In the genomic region with DNA sequence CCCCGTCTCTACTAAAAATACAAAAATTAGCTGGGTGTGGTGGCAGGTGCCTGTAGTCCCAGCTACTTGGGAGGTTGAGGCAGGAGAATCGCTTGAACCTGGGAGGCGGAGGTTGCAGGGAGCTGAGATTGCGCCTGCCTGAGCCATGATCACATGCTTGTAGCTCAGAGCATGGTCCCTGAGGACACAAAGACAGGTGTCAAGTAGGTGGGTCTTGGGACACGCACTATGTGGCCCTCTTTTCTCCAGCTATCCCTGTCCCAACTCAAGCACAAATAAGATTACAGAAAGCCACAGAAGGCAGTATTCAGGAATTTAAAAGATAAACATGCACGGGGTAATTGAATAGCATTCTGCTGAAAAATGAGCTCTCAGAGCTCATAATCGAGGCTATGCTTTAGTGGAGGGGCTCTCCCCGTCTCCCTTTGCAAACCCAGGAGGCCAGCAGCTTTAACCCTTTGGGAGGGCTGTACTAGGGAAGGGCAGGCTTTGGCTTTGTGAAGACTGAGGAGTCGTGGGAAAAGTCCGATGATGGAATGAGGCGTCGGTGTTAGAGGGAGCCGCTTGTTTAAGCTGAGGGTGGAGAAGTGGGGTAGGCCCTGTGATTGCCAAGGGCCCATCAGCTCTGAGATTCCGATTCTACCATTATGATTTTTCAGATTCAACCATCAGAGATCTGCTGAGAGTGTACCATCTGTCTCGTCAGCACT, we compare ENCODE assay signal across 22 cellular contexts. TPM values are rescaled to one million over a fixed set of nuclear protein-coding genes. Genes with fewer than 3 reads are reported as not detected.
DNase-seq lines count a peak whose midpoint lies in the region; ATAC-seq and TF ChIP-seq lines count a peak whose summit lies in the region.
"Had no signal": no experiment of that assay in that cellular context is flagged by ENCODE, and none has a peak within 500 bp of the region (broad histone marks: within the 10 kb centered on the region; RNA-seq: fewer than 3 reads in every experiment).

No MANE protein-coding gene starts in this region.

- H3K56ac ChIP-seq in IMR-90 (ENCODE audit: extremely low read depth, insufficient read depth, low read length): no peak overlapping the region

- H3K9me3 ChIP-seq in IMR-90 (ENCODE audit: control insufficient read depth, insufficient read depth, low read length) (no peaks in the 10 kb centered on the region), fibroblast of lung (ENCODE audit: control insufficient read depth, insufficient read depth, low read depth, low read length) (no peaks in the 10 kb centered on the region)

- H2AFZ ChIP-seq in IMR-90 (replicated peaks; ENCODE audit: low read length, poor library complexity) (peak overlapping the region; percentile 79), fibroblast of lung (ENCODE audit: low read length) (peak overlapping the region; percentile 23)

- H3K36me3 ChIP-seq in IMR-90 (ENCODE audit: control insufficient read depth, insufficient read depth, low read length): no peaks in the 10 kb centered on the region
- no peaks in the 10 kb centered on the region for H3K36me3 ChIP-seq in fibroblast of lung (ENCODE audit: control insufficient read depth, insufficient read depth, low read length)

- WGBS in IMR-90 (ENCODE audit: extremely low coverage in 2 of 2, insufficient read length in 1 of 2), 2 experiments: 83% methylated on average over 1 of the region's 15 CpGs; no CpG with 5 or more reads in 1 of the 2 experiments

- peak; percentile 75 for ATAC-seq in IMR-90 (ENCODE audit: low read depth)
- ATAC-seq: PC-3, T-cell had no signal

- intact Hi-C loops in IMR-90 (cut with micrococcal nuclease): no loop called here

- no peak overlapping the region for H2BK5ac ChIP-seq in IMR-90 (ENCODE audit: low read depth, low read length, poor library complexity, severe bottlenecking)

- no peak overlapping the region for H2BK120ac ChIP-seq in IMR-90 (ENCODE audit: low read depth, low read length)

- no peaks in the 10 kb centered on the region for H3K79me1 ChIP-seq in IMR-90 (ENCODE audit: low read depth in 1 of 2, low read length in 2 of 2)

- no peak overlapping the region for H2BK20ac ChIP-seq in IMR-90 (ENCODE audit: low read depth, low read length)

- no peak overlapping the region for H4K5ac ChIP-seq in IMR-90 (ENCODE audit: low read depth, low read length)

- H4K91ac ChIP-seq in IMR-90 (ENCODE audit: insufficient read depth, low read depth, low read length): no peak overlapping the region

- no peak overlapping the region for H2BK15ac ChIP-seq in IMR-90 (ENCODE audit: low read depth, low read length)

- TF ChIP-seq RAD21 in IMR-90 (IDR thresholded peaks at IDR 0.05; ENCODE audit: low read length): no peak

- H3K27ac ChIP-seq in IMR-90 (ENCODE audit: insufficient read depth, low read length): no peak overlapping the region
- H3K27ac ChIP-seq in fibroblast of lung (ENCODE audit: insufficient read depth, low read length): no peak overlapping the region

- CTCF ChIA-PET in IMR-90 (lab: Yijun Ruan, JAX): interaction anchor here (0.9 to 4.1 kb wide), 4 partner anchors 11 to 101 kb away, joined by 3 to 18 read pairs (median 6); no protein-coding TSS in a partner anchor

- H3K4me2 ChIP-seq in IMR-90 (ENCODE audit: low read depth, low read length): peak overlapping the region; percentile 7; the same call in 1 of the 2 replicates
- H3K4me2 ChIP-seq in fibroblast of lung (ENCODE audit: extremely low read depth, insufficient read depth, low read length): peak overlapping the region; percentile 8

- H3K79me2 ChIP-seq in fibroblast of lung (ENCODE audit: control insufficient read depth, insufficient read depth, low read length): no peaks in the 10 kb centered on the region

- DNase-seq in AG08396 (ENCODE audit: low spot score): peak; percentile 28
- DNase-seq in IMR-90: no peak
- DNase-seq in fibroblast of lung (ENCODE audit: low read depth in 2 of 2): no peak
- peak; percentile 65 for DNase-seq in left kidney (ENCODE audit: low read depth, low spot score)
- DNase-seq in kidney tubule cell (ENCODE audit: low spot score): no peak
- no peak for DNase-seq in ecto neural progenitor cell (ENCODE audit: low spot score)
- DNase-seq in NCI-H1694 (lab: John Stamatoyannopoulos, UW): no peak
- DNase-seq in mucosa of gallbladder (ENCODE audit: low spot score): no peak
- DNase-seq: C1 segment of cervical spinal cord; CD4-positive, alpha-beta memory T cell; COR-L47; EL; GF-D8; HCEC 1CT; Kasumi-1; NCI-H1105; NCI-H1436 treated with DMSO at 0.1 percent for 48 hours; NCI-H2029; PC-3; T-cell had no signal

- POLR2A ChIA-PET in IMR-90 (lab: Charles Lee; ENCODE audit: unreplicated experiment): no interaction called here

- H3K4me1 ChIP-seq in IMR-90 (ENCODE audit: control insufficient read depth, insufficient read depth, low read length): peaks cover 1% of the 10 kb centered on the region; the same call in 1 of the 2 replicates
- no peaks in the 10 kb centered on the region for H3K4me1 ChIP-seq in fibroblast of lung (ENCODE audit: control insufficient read depth, extremely low read depth, insufficient read depth, low read length)

- no peak overlapping the region for H4K8ac ChIP-seq in IMR-90 (ENCODE audit: low read depth in 2 of 2, low read length in 2 of 2)

- H3K9ac ChIP-seq in IMR-90 (ENCODE audit: low read depth, low read length) (no peak overlapping the region), fibroblast of lung (ENCODE audit: insufficient read depth, low read length) (no peak overlapping the region)

- H3K23ac ChIP-seq in IMR-90 (ENCODE audit: low read depth, low read length): no peak overlapping the region

- BruUV-seq in IMR-90 (replicated peaks; lab: Mats Ljungman, UMichigan): no TSS peak

- peak overlapping the region; percentile 18; the same call in 1 of the 2 replicates for H3K14ac ChIP-seq in IMR-90 (replicated peaks; ENCODE audit: low read depth, low read length)

- H4K20me1 ChIP-seq in IMR-90 (ENCODE audit: insufficient read depth, low read length): no peaks in the 10 kb centered on the region
- H4K20me1 ChIP-seq in fibroblast of lung (ENCODE audit: control insufficient read depth, extremely low read depth, insufficient read depth, low read length): no peaks in the 10 kb centered on the region

- in situ Hi-C loops in IMR-90 (cut with MboI; ENCODE audit: low sequenced_read_pairs): no loop called here

- H3K4me3 ChIP-seq in IMR-90 (ENCODE audit: insufficient read depth, low read depth, low read length) (no peak overlapping the region), fibroblast of lung (replicated peaks in 1 of 4; ENCODE audit: control extremely low read depth in 1 of 4, insufficient read depth in 1 of 4, low read depth in 3 of 4, low read length in 4 of 4) (no peak overlapping the region)

- peaks cover 18% of the 10 kb centered on the region for H3K27me3 ChIP-seq in IMR-90 (ENCODE audit: control insufficient read depth, insufficient read depth, low read length)
- H3K27me3 ChIP-seq in fibroblast of lung (ENCODE audit: control insufficient read depth, insufficient read depth, low read length): no peaks in the 10 kb centered on the region

- H3K18ac ChIP-seq in IMR-90 (ENCODE audit: low read depth, low read length): no peak overlapping the region

- no peaks in the 10 kb centered on the region for H3K9me1 ChIP-seq in IMR-90 (ENCODE audit: insufficient read depth, low read length)

- no peak overlapping the region for H3K4ac ChIP-seq in IMR-90 (ENCODE audit: low read depth, low read length)

- H2AK5ac ChIP-seq in IMR-90 (ENCODE audit: low read depth, low read length): no peak overlapping the region

- TF ChIP-seq CTCF in IMR-90 (conservative IDR thresholded peaks at IDR 0.05; ENCODE audit: low read depth, low read length) (no peak), fibroblast of lung (conservative IDR thresholded peaks at IDR 0.05 in 1 of 2, IDR thresholded peaks at IDR 0.05 in 1 of 2; ENCODE audit: low read depth in 1 of 2, low read length in 2 of 2) (no peak)

- TF ChIP-seq POLR2A in IMR-90 (IDR thresholded peaks at IDR 0.05; ENCODE audit: low read depth, low read length): no peak

- peak overlapping the region; percentile 62 for H2AK9ac ChIP-seq in IMR-90 (replicated peaks; ENCODE audit: low read depth, low read length, poor library complexity)

- dilution Hi-C loops in IMR-90 (cut with HindIII; ENCODE audit: low sequenced_read_pairs, unreplicated experiment): no loop called here

TF ChIP-seq in IMR-90, 13 proteins besides CTCF, POLR2A, EP300 and RAD21 (continues in another document):
- TF ChIP-seq RCOR1 (IDR thresholded peaks at IDR 0.05; ENCODE audit: insufficient replicate concordance, low read length) (no peak), SMC3 (IDR thresholded peaks at IDR 0.05; ENCODE audit: low read depth, low read length) (no peak), MAZ (IDR thresholded peaks at IDR 0.05; ENCODE audit: borderline replicate concordance, low read depth, low read length) (no peak), RFX5 (IDR thresholded peaks at IDR 0.05; ENCODE audit: low read depth, low read length) (no peak), MXI1 (IDR thresholded peaks at IDR 0.05; ENCODE audit: borderline replicate concordance, low read depth, low read length) (no peak), FOS (IDR thresholded peaks at IDR 0.05; ENCODE audit: low read depth, low read length) (no peak), NFE2L2 (IDR thresholded peaks at IDR 0.05; ENCODE audit: low read depth, low read length) (no peak), MAFK (IDR thresholded peaks at IDR 0.05; ENCODE audit: low read depth, low read length) (no peak), BHLHE40 (IDR thresholded peaks at IDR 0.05; ENCODE audit: low read depth, low read length) (no peak), CEBPB (IDR thresholded peaks at IDR 0.05; ENCODE audit: low read depth, low read length) (no peak), CHD1 (IDR thresholded peaks at IDR 0.05; ENCODE audit: low read depth, low read length) (no peak)
- TF ChIP-seq, protein P1, sequence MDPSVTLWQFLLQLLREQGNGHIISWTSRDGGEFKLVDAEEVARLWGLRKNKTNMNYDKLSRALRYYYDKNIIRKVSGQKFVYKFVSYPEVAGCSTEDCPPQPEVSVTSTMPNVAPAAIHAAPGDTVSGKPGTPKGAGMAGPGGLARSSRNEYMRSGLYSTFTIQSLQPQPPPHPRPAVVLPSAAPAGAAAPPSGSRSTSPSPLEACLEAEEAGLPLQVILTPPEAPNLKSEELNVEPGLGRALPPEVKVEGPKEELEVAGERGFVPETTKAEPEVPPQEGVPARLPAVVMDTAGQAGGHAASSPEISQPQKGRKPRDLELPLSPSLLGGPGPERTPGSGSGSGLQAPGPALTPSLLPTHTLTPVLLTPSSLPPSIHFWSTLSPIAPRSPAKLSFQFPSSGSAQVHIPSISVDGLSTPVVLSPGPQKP (IDR thresholded peaks at IDR 0.05; ENCODE audit: borderline replicate concordance, low read depth, low read length): no peak

RNA-seq across cellular contexts. Expression of a gene that starts 59.6 kb away (rescaled TPM):
- total RNA-seq in IMR-90 (2012; rRNA removed) (under 0.01 TPM in 1 of 2 replicates, not detected in the other), fibroblast of lung (under 0.01 and 0.26 TPM in 2 replicates), mucosa of gallbladder (23.2 TPM)
- polyA plus RNA-seq in IMR-90 (2012; rRNA removed) (0.14 and 0.16 TPM in 2 replicates), fibroblast of lung (0.51 and 0.72 TPM in 2 replicates)
- 0.10 and 0.11 TPM in 2 replicates for polyA plus RNA-seq in IMR-90 (2012; cell fraction: cytosol; rRNA removed)
- polyA plus RNA-seq in IMR-90 (2012; cell fraction: nucleus; rRNA removed; ENCODE audit: low replicate concordance): 0.04 and 0.10 TPM in 2 replicates
- 0.33 and 0.53 TPM in 2 replicates for polyA plus RNA-seq in fibroblast of lung (2012)
- polyA minus RNA-seq in fibroblast of lung (ENCODE audit: low replicate concordance): 0.33 TPM in 1 of 2 replicates, not detected in the other
- total RNA-seq: HT-29, NCI-H460, PC-3 had no signal
- polyA plus RNA-seq: CD4-positive, alpha-beta memory T cell had no signal

Comparison
In these comparisons a context has a peak if more than half of its experiments do, and no peak if none do; other contexts are left out.
1. DNase-seq: peak in AG08396 (single experiment) and left kidney (single experiment); none in IMR-90 (single experiment), fibroblast of lung (0 of 2), kidney tubule cell (single experiment), ecto neural progenitor cell (single experiment), NCI-H1694 (single experiment) and mucosa of gallbladder (single experiment).
2. RNA of a gene that starts 59.6 kb away (total RNA-seq): 23.2 TPM in mucosa of gallbladder (single experiment); under 0.01 TPM in IMR-90 and under 0.01 to 0.26 TPM in fibroblast of lung; every median in the first group is over 10 times any median in the second.